In genomic region chr7:151514461-151515396, GRCh38 we compare ENCODE assay signal across 17 cellular contexts. TPM values are rescaled to one million over a fixed set of nuclear protein-coding genes. Genes with fewer than 3 reads are reported as not detected.
DNase-seq lines count a peak whose midpoint lies in the region; ATAC-seq and TF ChIP-seq lines count a peak whose summit lies in the region.
"Had no signal": no experiment of that assay in that cellular context is flagged by ENCODE, and none has a peak within 500 bp of the region (broad histone marks: within the 10 kb centered on the region; RNA-seq: fewer than 3 reads in every experiment).

No MANE protein-coding gene starts in this region.

- H3K79me2 ChIP-seq in MM.1S (ENCODE audit: low read length) = peaks cover 93% of the 10 kb centered on the region

- no peak overlapping the region for H3K27ac ChIP-seq in MM.1S (ENCODE audit: low read length)
- peak overlapping the region in 3 of 4 donors; percentile 94 to 98 (median 95) for H3K27ac ChIP-seq in sigmoid colon
- H3K27ac ChIP-seq: WERI-Rb-1 had no signal

- no peaks in the 10 kb centered on the region for H3K9me2 ChIP-seq in MM.1S (replicated peaks; ENCODE audit: insufficient read depth, low read length)

- peaks cover 15% of the 10 kb centered on the region for H3K36me3 Mint-ChIP-seq in activated T-cell treated with anti-CD3 and anti-CD28 coated beads, Interleukin-2, amount 50 U/mL, for 4 hours (ENCODE audit: insufficient read depth)

- 86 to 91% methylated on average over 6 of the region's 6 CpGs for WGBS in sigmoid colon, 2 donors

- H3K27me3 Mint-ChIP-seq in activated T-cell treated with anti-CD3 and anti-CD28 coated beads, Interleukin-2, amount 50 U/mL, for 4 hours (ENCODE audit: low read depth) = no peaks in the 10 kb centered on the region

- no peak overlapping the region for H2AFZ ChIP-seq in MM.1S (ENCODE audit: low read length)

- H3K9me3 ChIP-seq in MM.1S (replicated peaks; ENCODE audit: insufficient read depth, low read length) (no peaks in the 10 kb centered on the region), sigmoid colon (no peaks in the 10 kb centered on the region)
- H3K9me3 ChIP-seq: heart left ventricle had no signal

- TF ChIP-seq POLR2A in sigmoid colon (IDR thresholded peaks at IDR 0.05) = no peak

- H3K4me1 ChIP-seq in MM.1S (ENCODE audit: low read length) (peaks cover 30% of the 10 kb centered on the region), sigmoid colon (peaks cover 0 to 79% (median 65%) of the 10 kb centered on the region in 4 donors)

- no peak overlapping the region for H3K4me3 ChIP-seq in MM.1S (ENCODE audit: low read length)
- no peak overlapping the region for H3K4me3 ChIP-seq in choroid plexus epithelial cell (ENCODE audit: low read depth, low read length)
- no peak overlapping the region for H3K4me3 ChIP-seq in sigmoid colon
- H3K4me3 ChIP-seq: heart left ventricle, lung had no signal

- no peak for TF ChIP-seq EP300 in sigmoid colon (IDR thresholded peaks at IDR 0.05)

- H3K27me3 ChIP-seq in MM.1S (replicated peaks; ENCODE audit: insufficient read depth, low read length) (no peaks in the 10 kb centered on the region), sigmoid colon (no peaks in the 10 kb centered on the region)
- H3K27me3 ChIP-seq: heart left ventricle had no signal

- peak overlapping the region; percentile 12 for H3K4me3 Mint-ChIP-seq in activated T-cell treated with anti-CD3 and anti-CD28 coated beads, Interleukin-2, amount 50 U/mL, for 4 hours

- ATAC-seq in activated T-cell treated with anti-CD3 and anti-CD28 coated beads, Interleukin-2, amount 50 U/mL, for 4 hours = no peak
- ATAC-seq in HG02759 (IDR thresholded peaks at IDR 0.05; ENCODE audit: unreplicated experiment) = no peak
- ATAC-seq: heart left ventricle had no signal

- TF ChIP-seq CTCF in MM.1S (IDR thresholded peaks at IDR 0.05; ENCODE audit: low read length) (no peak), choroid plexus epithelial cell (conservative IDR thresholded peaks at IDR 0.05; ENCODE audit: low read depth, low read length) (no peak), sigmoid colon (IDR thresholded peaks at IDR 0.05) (no peak)

- intact Hi-C loops in sigmoid colon (cut with DNase I) = loop anchor here (5.0 kb wide), 1 partner anchor 243 kb away; no protein-coding TSS in a partner anchor

- peak overlapping the region; percentile 42; the same call in 1 of the 2 replicates for H3K4me2 ChIP-seq in MM.1S (ENCODE audit: low read depth, low read length)

- no peaks in the 10 kb centered on the region for H3K36me3 ChIP-seq in MM.1S (replicated peaks; ENCODE audit: insufficient read depth, low read length)
- no peaks in the 10 kb centered on the region for H3K36me3 ChIP-seq in sigmoid colon
- H3K36me3 ChIP-seq: heart left ventricle, WERI-Rb-1 had no signal

- peaks cover 74% of the 10 kb centered on the region for H3K4me1 Mint-ChIP-seq in activated T-cell treated with anti-CD3 and anti-CD28 coated beads, Interleukin-2, amount 50 U/mL, for 4 hours (ENCODE audit: low read depth)

- H3K9me3 Mint-ChIP-seq in activated T-cell treated with anti-CD3 and anti-CD28 coated beads, Interleukin-2, amount 50 U/mL, for 4 hours = no peaks in the 10 kb centered on the region

- H3F3A ChIP-seq in MM.1S (ENCODE audit: insufficient read depth, low read length) = peaks cover 22% of the 10 kb centered on the region

- DNase-seq in activated T-cell treated with anti-CD3 and anti-CD28 coated beads, Interleukin-2, amount 50 U/mL, for 4 hours = no peak
- no peak for DNase-seq in activated T-cell treated with anti-CD3 and anti-CD28 coated beads, Interleukin-2, amount 50 U/mL, for 1 hour
- DNase-seq in MM.1S (no peak), choroid plexus epithelial cell (ENCODE audit: low read depth) (peak; percentile 42), sigmoid colon (no peak), midbrain (lab: John Stamatoyannopoulos, UW) (no peak)
- DNase-seq in stimulated activated CD4-positive, alpha-beta T cell treated with anti-CD3 and anti-CD28 coated beads, Interleukin-4, amount 100 ng/mL, for 4 hours = no peak
- DNase-seq: ACHN; activated naive CD4-positive, alpha-beta T cell treated with anti-CD3 and anti-CD28 coated beads, Interleukin-2, amount 50 U/mL, for 16 hours; CD8-positive, alpha-beta memory T cell; H7; heart left ventricle; NCI-H1694 treated with DMSO at 0.1 percent for 48 hours; SHP77; WERI-Rb-1 had no signal

- H4K20me1 ChIP-seq in MM.1S (ENCODE audit: insufficient read depth, low read length) = peaks cover 84% of the 10 kb centered on the region

- H3K9ac ChIP-seq in MM.1S (ENCODE audit: low read length) = no peak overlapping the region

RNA-seq across cellular contexts. Expression of gene RHEB, which starts 5.0 kb away (rescaled TPM):
- total RNA-seq in activated T-cell treated with anti-CD3 and anti-CD28 coated beads, Interleukin-2, amount 50 U/mL, for 4 hours = 10 to 100 TPM; 54.9 to 57.4 (median 55.6) TPM
- 100 to 1,000 TPM; 121 to 162 (median 136) TPM for total RNA-seq in sigmoid colon
- 100 to 1,000 TPM in 1 of 3 donors, 10 to 100 TPM in 2; 48.3 to 110 (median 91.3) TPM for polyA plus RNA-seq in sigmoid colon
